2 cellular contexts compared by ENCODE assay signal in the genomic region with DNA sequence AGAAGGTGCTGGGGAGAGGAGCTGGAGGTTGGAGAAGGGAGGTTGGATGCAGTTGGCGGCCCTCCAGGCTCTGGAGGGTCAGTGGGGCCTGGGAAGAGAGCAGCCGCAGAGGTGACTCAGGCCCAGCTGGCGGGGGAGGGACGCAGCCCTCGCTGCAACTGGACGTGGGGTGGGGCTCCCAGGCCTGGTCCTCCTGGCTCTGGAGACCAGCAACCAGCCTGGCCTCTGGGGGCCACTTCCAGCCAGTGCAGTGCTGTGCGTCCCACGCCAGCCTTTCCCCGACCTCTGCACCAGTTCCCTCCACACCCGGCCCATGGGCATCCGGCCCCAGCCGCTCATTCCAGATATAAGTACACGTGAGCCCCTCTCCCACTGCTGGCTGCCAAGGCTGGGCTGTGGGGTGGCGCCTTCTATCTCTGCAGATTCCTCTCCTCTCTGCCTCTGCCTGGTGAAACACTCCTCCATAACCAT.
TF ChIP-seq lines count a peak whose summit lies in the region.

No MANE protein-coding gene starts in this region.

TF ChIP-seq in Ishikawa, 13 proteins besides CTCF, POLR2A, EP300 and RAD21:
- TF ChIP-seq NFIC (IDR thresholded peaks at IDR 0.05) (peak; percentile 44; the same call in 1 of the 2 replicates), TCF12 (IDR thresholded peaks at IDR 0.05; ENCODE audit: low read depth) (peak; percentile 53; the same call in 1 of the 2 replicates), CREB1 (IDR thresholded peaks at IDR 0.05; ENCODE audit: low read depth) (no peak)

TF ChIP-seq in H1, 55 proteins besides CTCF, POLR2A, EP300 and RAD21 (continued from another document):
- TF ChIP-seq CHD2 (IDR thresholded peaks at IDR 0.05; ENCODE audit: low read length) (no peak), ZNF274 (IDR thresholded peaks at IDR 0.05; ENCODE audit: borderline replicate concordance, extremely low read depth, low read length) (no peak), GTF2F1 (IDR thresholded peaks at IDR 0.05; ENCODE audit: borderline replicate concordance, low read depth, low read length) (no peak), SUZ12 (IDR thresholded peaks at IDR 0.05; ENCODE audit: low read length) (no peak), SIX5 (IDR thresholded peaks at IDR 0.05; ENCODE audit: low read depth, low read length) (no peak), CEBPB (IDR thresholded peaks at IDR 0.05; ENCODE audit: low read depth, low read length) (no peak), BACH1 (IDR thresholded peaks at IDR 0.05; ENCODE audit: low read length) (no peak), TEAD4 (IDR thresholded peaks at IDR 0.05; ENCODE audit: low read depth, low read length) (no peak), RNF2 (IDR thresholded peaks at IDR 0.05; ENCODE audit: borderline replicate concordance, low read depth, low read length, missing control alignments, poor library complexity, severe bottlenecking) (no peak), SRF (IDR thresholded peaks at IDR 0.05; ENCODE audit: low read depth, low read length) (no peak), PHF8 (conservative IDR thresholded peaks at IDR 0.05; ENCODE audit: low read depth, low read length) (no peak)
